Comparison of ENCODE assay signal across 12 cellular contexts in the genomic region with DNA sequence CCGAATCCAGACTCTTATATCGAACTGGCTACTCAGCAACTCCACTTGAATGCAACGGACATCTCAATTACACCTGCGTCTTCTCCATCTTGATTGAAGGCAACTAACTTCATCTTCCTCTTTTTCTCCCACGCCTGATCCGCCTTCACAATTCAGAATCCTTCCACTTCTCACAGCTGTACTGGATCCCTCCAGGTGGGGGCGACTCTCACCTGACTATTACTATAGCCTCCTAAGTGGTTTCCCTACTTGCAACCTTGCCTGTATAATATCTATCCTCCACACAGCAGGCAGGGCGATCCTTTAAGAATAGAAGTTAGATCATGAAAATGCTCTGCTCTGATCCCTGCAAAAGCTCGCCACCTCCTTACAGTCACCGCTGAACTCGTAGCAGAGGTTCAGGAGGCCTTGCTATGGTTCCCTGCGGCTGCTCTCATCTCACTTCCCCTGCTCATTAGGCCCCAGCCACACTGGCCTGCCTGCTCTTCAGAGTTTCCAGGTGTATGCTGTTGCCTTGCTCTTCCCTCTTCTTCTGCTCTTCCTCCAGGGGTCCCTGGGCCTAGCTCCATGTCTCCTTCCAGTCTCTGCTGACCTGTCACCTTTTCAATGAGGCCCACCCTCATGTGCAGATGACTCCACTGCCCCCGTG. TPM values are rescaled to one million over a fixed set of nuclear protein-coding genes. Genes with fewer than 3 reads are reported as not detected.
DNase-seq lines count a peak whose midpoint lies in the region; ATAC-seq and TF ChIP-seq lines count a peak whose summit lies in the region.
"Had no signal": no experiment of that assay in that cellular context is flagged by ENCODE, and none has a peak within 500 bp of the region (broad histone marks: within the 10 kb centered on the region; RNA-seq: fewer than 3 reads in every experiment).

No MANE protein-coding gene starts in this region.

- H3K27ac Mint-ChIP-seq in HFFc6, result peak overlapping the region; percentile 1; the same call in 1 of the 2 replicates
- H3K27ac Mint-ChIP-seq: T-cell had no signal

- peak; percentile 67 for TF ChIP-seq CTCF in HFFc6 (IDR thresholded peaks at IDR 0.05)

- H3K4me1 Mint-ChIP-seq in HFFc6 (ENCODE audit: low read depth), result no peaks in the 10 kb centered on the region
- H3K4me1 Mint-ChIP-seq: T-cell had no signal

- H3K27me3 Mint-ChIP-seq in HFFc6 (ENCODE audit: insufficient read depth), result no peaks in the 10 kb centered on the region

- ATAC-seq in HG02981 (IDR thresholded peaks at IDR 0.05; ENCODE audit: unreplicated experiment) (no peak), HG03135 (IDR thresholded peaks at IDR 0.05; ENCODE audit: unreplicated experiment) (no peak)
- ATAC-seq: body of pancreas, T-cell had no signal

- peak; percentile 52 for DNase-seq in DMS 273 (lab: John Stamatoyannopoulos, UW; ENCODE audit: unreplicated experiment)
- DNase-seq in DMS 273 treated with DMSO at 0.1 percent for 48 hours (lab: John Stamatoyannopoulos, UW), result no peak
- no peak for DNase-seq in HFFc6
- peak; percentile 52 for DNase-seq in SKM-1 treated with dmso at 0.1 percent for 144 hours (lab: John Stamatoyannopoulos, UW; ENCODE audit: unreplicated experiment)
- DNase-seq in kidney tubule cell (ENCODE audit: low spot score), result peak; percentile 22
- no peak for DNase-seq in glomerular visceral epithelial cell (ENCODE audit: extremely low spot score)
- DNase-seq: 8988T, body of pancreas, T-cell, uterus had no signal

- no peaks in the 10 kb centered on the region for H3K36me3 Mint-ChIP-seq in HFFc6 (ENCODE audit: low read depth)
- H3K36me3 Mint-ChIP-seq: T-cell had no signal

- no peak overlapping the region for H3K4me3 Mint-ChIP-seq in HFFc6
- H3K4me3 Mint-ChIP-seq: T-cell had no signal

- no peaks in the 10 kb centered on the region for H3K9me3 Mint-ChIP-seq in HFFc6
- H3K9me3 Mint-ChIP-seq: T-cell had no signal

RNA-seq across cellular contexts. Expression of gene RFXAP, which starts 31.9 kb away (rescaled TPM):
- 1 to 10 TPM; 3.4 to 4.6 (median 3.9) TPM for total RNA-seq in HFFc6 (2021; fragmentation: NEBNext Ultra II Directional; extraction: Animal tissue kit (Norgen Biotek cat#: 25700))

Comparison
In these comparisons a context has a peak if more than half of its experiments do, and no peak if none do; other contexts are left out.
1. DNase-seq: peak in DMS 273 (single experiment), SKM-1 treated with dmso at 0.1 percent for 144 hours (single experiment) and kidney tubule cell (single experiment); none in DMS 273 treated with DMSO at 0.1 percent for 48 hours (single experiment), HFFc6 (single experiment) and glomerular visceral epithelial cell (single experiment).